1 cellular context compared by ENCODE assay signal in the genomic region with DNA sequence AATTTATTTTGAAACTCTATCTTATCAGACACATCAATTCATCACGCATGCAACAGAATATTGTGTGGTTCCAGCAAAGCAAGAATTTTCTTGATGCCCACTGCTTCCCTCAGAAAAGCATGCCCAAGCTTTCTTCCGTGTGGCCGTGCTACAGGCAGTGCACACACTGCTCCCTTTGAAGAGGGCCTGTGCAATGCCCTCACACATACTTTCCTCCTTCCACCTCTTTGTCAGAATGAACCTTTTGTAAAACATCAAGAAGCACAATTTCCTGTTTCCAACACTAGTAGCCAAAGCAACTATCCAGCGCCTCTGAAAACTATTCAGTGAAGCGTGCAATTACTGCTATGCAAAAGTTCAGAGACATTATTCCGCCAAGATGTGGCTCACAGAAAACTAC.
TF ChIP-seq lines count a peak whose summit lies in the region.

No MANE protein-coding gene starts in this region.

TF ChIP-seq in WTC11, 78 proteins besides CTCF, POLR2A, EP300 and RAD21 (continued from another document):
- no peak for TF ChIP-seq FOXP4 (CRISPR knock-in tag; IDR thresholded peaks at IDR 0.05)
- TF ChIP-seq, protein P1, sequence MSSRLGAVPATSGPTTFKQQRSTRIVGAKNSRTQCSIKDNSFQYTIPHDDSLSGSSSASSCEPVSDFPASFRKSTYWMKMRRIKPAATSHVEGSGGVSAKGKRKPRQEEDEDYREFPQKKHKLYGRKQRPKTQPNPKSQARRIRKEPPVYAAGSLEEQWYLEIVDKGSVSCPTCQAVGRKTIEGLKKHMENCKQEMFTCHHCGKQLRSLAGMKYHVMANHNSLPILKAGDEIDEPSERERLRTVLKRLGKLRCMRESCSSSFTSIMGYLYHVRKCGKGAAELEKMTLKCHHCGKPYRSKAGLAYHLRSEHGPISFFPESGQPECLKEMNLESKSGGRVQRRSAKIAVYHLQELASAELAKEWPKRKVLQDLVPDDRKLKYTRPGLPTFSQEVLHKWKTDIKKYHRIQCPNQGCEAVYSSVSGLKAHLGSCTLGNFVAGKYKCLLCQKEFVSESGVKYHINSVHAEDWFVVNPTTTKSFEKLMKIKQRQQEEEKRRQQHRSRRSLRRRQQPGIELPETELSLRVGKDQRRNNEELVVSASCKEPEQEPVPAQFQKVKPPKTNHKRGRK (CRISPR knock-in tag; IDR thresholded peaks at IDR 0.05; ENCODE audit: borderline replicate concordance): no peak
- TF ChIP-seq, protein P2, sequence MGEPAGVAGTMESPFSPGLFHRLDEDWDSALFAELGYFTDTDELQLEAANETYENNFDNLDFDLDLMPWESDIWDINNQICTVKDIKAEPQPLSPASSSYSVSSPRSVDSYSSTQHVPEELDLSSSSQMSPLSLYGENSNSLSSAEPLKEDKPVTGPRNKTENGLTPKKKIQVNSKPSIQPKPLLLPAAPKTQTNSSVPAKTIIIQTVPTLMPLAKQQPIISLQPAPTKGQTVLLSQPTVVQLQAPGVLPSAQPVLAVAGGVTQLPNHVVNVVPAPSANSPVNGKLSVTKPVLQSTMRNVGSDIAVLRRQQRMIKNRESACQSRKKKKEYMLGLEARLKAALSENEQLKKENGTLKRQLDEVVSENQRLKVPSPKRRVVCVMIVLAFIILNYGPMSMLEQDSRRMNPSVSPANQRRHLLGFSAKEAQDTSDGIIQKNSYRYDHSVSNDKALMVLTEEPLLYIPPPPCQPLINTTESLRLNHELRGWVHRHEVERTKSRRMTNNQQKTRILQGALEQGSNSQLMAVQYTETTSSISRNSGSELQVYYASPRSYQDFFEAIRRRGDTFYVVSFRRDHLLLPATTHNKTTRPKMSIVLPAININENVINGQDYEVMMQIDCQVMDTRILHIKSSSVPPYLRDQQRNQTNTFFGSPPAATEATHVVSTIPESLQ (CRISPR knock-in tag; IDR thresholded peaks at IDR 0.05): no peak
- TF ChIP-seq, protein P3, sequence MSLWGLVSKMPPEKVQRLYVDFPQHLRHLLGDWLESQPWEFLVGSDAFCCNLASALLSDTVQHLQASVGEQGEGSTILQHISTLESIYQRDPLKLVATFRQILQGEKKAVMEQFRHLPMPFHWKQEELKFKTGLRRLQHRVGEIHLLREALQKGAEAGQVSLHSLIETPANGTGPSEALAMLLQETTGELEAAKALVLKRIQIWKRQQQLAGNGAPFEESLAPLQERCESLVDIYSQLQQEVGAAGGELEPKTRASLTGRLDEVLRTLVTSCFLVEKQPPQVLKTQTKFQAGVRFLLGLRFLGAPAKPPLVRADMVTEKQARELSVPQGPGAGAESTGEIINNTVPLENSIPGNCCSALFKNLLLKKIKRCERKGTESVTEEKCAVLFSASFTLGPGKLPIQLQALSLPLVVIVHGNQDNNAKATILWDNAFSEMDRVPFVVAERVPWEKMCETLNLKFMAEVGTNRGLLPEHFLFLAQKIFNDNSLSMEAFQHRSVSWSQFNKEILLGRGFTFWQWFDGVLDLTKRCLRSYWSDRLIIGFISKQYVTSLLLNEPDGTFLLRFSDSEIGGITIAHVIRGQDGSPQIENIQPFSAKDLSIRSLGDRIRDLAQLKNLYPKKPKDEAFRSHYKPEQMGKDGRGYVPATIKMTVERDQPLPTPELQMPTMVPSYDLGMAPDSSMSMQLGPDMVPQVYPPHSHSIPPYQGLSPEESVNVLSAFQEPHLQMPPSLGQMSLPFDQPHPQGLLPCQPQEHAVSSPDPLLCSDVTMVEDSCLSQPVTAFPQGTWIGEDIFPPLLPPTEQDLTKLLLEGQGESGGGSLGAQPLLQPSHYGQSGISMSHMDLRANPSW (CRISPR knock-in tag; conservative IDR thresholded peaks at IDR 0.05; ENCODE audit: low read depth): no peak
